Comparison of ENCODE assay signal across 8 cellular contexts in genomic region chr4:42655248-42655647, GRCh38. TPM values are rescaled to one million over a fixed set of nuclear protein-coding genes. Genes with fewer than 3 reads are reported as not detected.
A peak's percentile ranks its signal among the peaks of the same experiment; 100 is the strongest.
DNase-seq lines count a peak whose midpoint lies in the region; ATAC-seq and TF ChIP-seq lines count a peak whose summit lies in the region.

No MANE protein-coding gene starts in this region.

- H2AFZ ChIP-seq in MM.1S (ENCODE audit: low read length): no peak overlapping the region

- ATAC-seq in left colon: no peak

- TF ChIP-seq EP300 in sigmoid colon (IDR thresholded peaks at IDR 0.05): no peak

- H3K27me3 ChIP-seq in MM.1S (replicated peaks; ENCODE audit: insufficient read depth, low read length) (no peaks in the 10 kb centered on the region), duodenal mucosa (ENCODE audit: control insufficient read depth in 1 of 2, insufficient read depth in 2 of 2, low read length in 2 of 2) (no peaks in the 10 kb centered on the region), sigmoid colon (no peaks in the 10 kb centered on the region)

- peaks cover 21% of the 10 kb centered on the region for H3F3A ChIP-seq in MM.1S (ENCODE audit: insufficient read depth, low read length)

- intact Hi-C loops in sigmoid colon (cut with DNase I): no loop called here
- intact Hi-C loops in left colon (cut with DNase I, micrococcal nuclease): no loop called here

- no peaks in the 10 kb centered on the region for H4K20me1 ChIP-seq in MM.1S (ENCODE audit: insufficient read depth, low read length)

- no peak for TF ChIP-seq POLR2A in sigmoid colon (IDR thresholded peaks at IDR 0.05)

- H3K36me3 ChIP-seq in MM.1S (replicated peaks; ENCODE audit: insufficient read depth, low read length) (no peaks in the 10 kb centered on the region), duodenal mucosa (ENCODE audit: control insufficient read depth in 1 of 2, insufficient read depth in 2 of 2, low read length in 2 of 2) (no peaks in the 10 kb centered on the region), sigmoid colon (no peaks in the 10 kb centered on the region)

- H3K27ac ChIP-seq in MM.1S (ENCODE audit: low read length) (peak overlapping the region; percentile 85; the same call in 1 of the 2 replicates), duodenal mucosa (ENCODE audit: low read depth, low read length) (no peak overlapping the region), sigmoid colon (peak overlapping the region; percentile 83 to 87 (median 86))

- H3K4me1 ChIP-seq in MM.1S (ENCODE audit: low read length) (peaks cover 24% of the 10 kb centered on the region), duodenal mucosa (ENCODE audit: control insufficient read depth in 1 of 2, insufficient read depth in 2 of 2, low read length in 2 of 2) (peaks cover 31% of the 10 kb centered on the region in 2 donors), sigmoid colon (peaks cover 0 to 35% (median 25%) of the 10 kb centered on the region in 4 donors)

- H3K79me2 ChIP-seq in MM.1S (ENCODE audit: low read length): peaks cover 63% of the 10 kb centered on the region

- TF ChIP-seq CTCF in GM12872 (IDR thresholded peaks at IDR 0.05; ENCODE audit: insufficient read depth, low read depth, low read length): 0 out of 3 replicates have a peak, but pooled peaks have one; percentile 13
- TF ChIP-seq CTCF in MM.1S (IDR thresholded peaks at IDR 0.05; ENCODE audit: low read length): no peak
- TF ChIP-seq CTCF in sigmoid colon (IDR thresholded peaks at IDR 0.05): no peak

- WGBS in sigmoid colon, 2 donors: 41 to 54% methylated on average over 1 of the region's 1 CpG

- DNase-seq in MM.1S (no peak), sigmoid colon (no peak), SKM-1 (lab: John Stamatoyannopoulos, UW; ENCODE audit: unreplicated experiment) (no peak), NCI-H446 treated with DMSO at 0.1 percent for 48 hours (lab: John Stamatoyannopoulos, UW) (no peak), SW480 (ENCODE audit: low spot score) (no peak), left colon (no peak)

- peak overlapping the region; percentile 95 for H3K4me2 ChIP-seq in MM.1S (ENCODE audit: low read depth, low read length)

- H3K9ac ChIP-seq in MM.1S (ENCODE audit: low read length) (peak overlapping the region; percentile 72; the same call in 1 of the 2 replicates), duodenal mucosa (ENCODE audit: low read depth in 1 of 2, low read length in 2 of 2) (peak overlapping the region; percentile 74 to 75)

- H3K9me2 ChIP-seq in MM.1S (replicated peaks; ENCODE audit: insufficient read depth, low read length): no peaks in the 10 kb centered on the region

- H3K4me3 ChIP-seq in MM.1S (ENCODE audit: low read length) (peak overlapping the region; percentile 86), duodenal mucosa (ENCODE audit: low read depth in 1 of 2, low read length in 2 of 2) (peak overlapping the region; percentile 83 to 94), sigmoid colon (peak overlapping the region in 2 of 4 donors; percentile 86 to 89)

- H3K9me3 ChIP-seq in MM.1S (replicated peaks; ENCODE audit: insufficient read depth, low read length) (no peaks in the 10 kb centered on the region), duodenal mucosa (ENCODE audit: control insufficient read depth in 1 of 2, low read length in 2 of 2) (no peaks in the 10 kb centered on the region), sigmoid colon (no peaks in the 10 kb centered on the region)

RNA-seq across cellular contexts. Expression of gene ATP8A1, which starts 1.7 kb away (rescaled TPM):
- 10 to 100 TPM; 10.5 to 19.3 (median 15.5) TPM for total RNA-seq in sigmoid colon
- 10 to 100 TPM in 1 of 3 donors, 1 to 10 TPM in 2; 2.4 to 18.6 (median 2.5) TPM for polyA plus RNA-seq in sigmoid colon
- total RNA-seq in left colon: 10 to 100 TPM; 64.7 to 70.5 TPM
